In the genomic region with DNA sequence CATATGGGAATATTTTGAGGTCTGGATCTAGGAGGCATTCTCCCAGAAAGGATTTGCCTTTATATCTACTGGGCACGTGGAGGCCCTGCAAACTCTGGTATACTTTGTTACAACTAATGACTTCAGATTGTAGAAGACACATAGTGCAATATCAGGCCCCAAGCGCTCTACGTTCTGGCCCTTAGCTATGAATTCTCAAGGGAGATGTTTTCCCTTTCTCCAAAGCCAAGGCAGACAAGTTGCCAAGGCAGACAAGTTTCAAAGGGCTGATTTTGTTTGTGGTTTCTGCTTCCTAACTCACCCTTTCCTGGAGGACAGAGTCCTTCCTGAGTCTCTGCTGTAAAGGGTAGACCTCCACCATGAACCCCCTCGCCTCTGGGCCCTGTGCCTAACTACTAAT, we compare ENCODE assay signal across 21 cellular contexts.
DNase-seq lines count a peak whose midpoint lies in the region; ATAC-seq, FAIRE-seq and TF ChIP-seq lines count a peak whose summit lies in the region.
"Had no signal": no experiment of that assay in that cellular context is flagged by ENCODE, and none has a peak within 500 bp of the region (broad histone marks: within the 10 kb centered on the region; RNA-seq: fewer than 3 reads in every experiment).

No MANE protein-coding gene starts in this region.

- POLR2A ChIA-PET in H1 (lab: Charles Lee; ENCODE audit: partially characterized antibody) = no interaction called here
- POLR2A ChIA-PET in CD4-positive, alpha-beta memory T cell (lab: Charles Lee; ENCODE audit: partially characterized antibody) = no interaction called here

- no peaks in the 10 kb centered on the region for H3K4me1 Mint-ChIP-seq in CD4-positive, alpha-beta memory T cell

- H3K9ac ChIP-seq in H1 (replicated peaks in 1 of 4; ENCODE audit: extremely low read depth in 1 of 4, low read depth in 3 of 4, low read length in 3 of 4) (no peak overlapping the region), trophoblast cell (ENCODE audit: low read length) (no peak overlapping the region)

- no peak for TF ChIP-seq EP300 in H1 (IDR thresholded peaks at IDR 0.05; ENCODE audit: borderline replicate concordance in 1 of 2, low read depth in 2 of 2, low read length in 2 of 2)

- H3K36me3 ChIP-seq in right atrium auricular region = no peaks in the 10 kb centered on the region
- H3K36me3 ChIP-seq in H1 (ENCODE audit: control insufficient read depth in 2 of 4, insufficient read depth in 4 of 4, low read length in 3 of 4) = no peaks in the 10 kb centered on the region
- H3K36me3 ChIP-seq in trophoblast cell (ENCODE audit: control insufficient read depth in 1 of 2, insufficient read depth in 2 of 2, low read length in 2 of 2) = no peaks in the 10 kb centered on the region
- no peaks in the 10 kb centered on the region for H3K36me3 ChIP-seq in uterus
- H3K36me3 ChIP-seq in brain microvascular endothelial cell (replicated peaks) = no peaks in the 10 kb centered on the region
- no peaks in the 10 kb centered on the region for H3K36me3 ChIP-seq in CD4-positive, alpha-beta memory T cell (ENCODE audit: insufficient read depth, low read length)
- H3K36me3 ChIP-seq: BE2C, SJCRH30 had no signal

- H3K27me3 ChIP-seq in right atrium auricular region (no peaks in the 10 kb centered on the region), H1 (replicated peaks in 1 of 4; ENCODE audit: control insufficient read depth in 3 of 4, extremely low read depth in 1 of 4, insufficient read depth in 3 of 4, low read length in 3 of 4) (no peaks in the 10 kb centered on the region), trophoblast cell (ENCODE audit: insufficient read depth, low read length) (no peaks in the 10 kb centered on the region), uterus (no peaks in the 10 kb centered on the region), brain microvascular endothelial cell (replicated peaks) (no peaks in the 10 kb centered on the region)
- H3K27me3 ChIP-seq in CD4-positive, alpha-beta memory T cell (ENCODE audit: insufficient read depth, low read length) = no peaks in the 10 kb centered on the region
- H3K27me3 ChIP-seq: BE2C, SJCRH30 had no signal

- no peaks in the 10 kb centered on the region for H3K36me3 Mint-ChIP-seq in CD4-positive, alpha-beta memory T cell
- H3K36me3 Mint-ChIP-seq: CD8-positive, alpha-beta T cell had no signal

- H2BK120ac ChIP-seq in H1 (replicated peaks; ENCODE audit: low read depth, low read length) = no peak overlapping the region
- H2BK120ac ChIP-seq in trophoblast cell (ENCODE audit: insufficient read depth, low read length, poor library complexity) = no peak overlapping the region

- intact Hi-C loops in Right ventricle myocardium superior (cut with DNase I) (no loop called here), uterus (cut with DNase I; ENCODE audit: low total_unique reads) (no loop called here)
- intact Hi-C loops in CD4-positive, alpha-beta memory T cell (cut with micrococcal nuclease) = no loop called here

- no peak overlapping the region for H3K4ac ChIP-seq in H1 (replicated peaks; ENCODE audit: insufficient read length, low read depth, low read length)
- no peak overlapping the region for H3K4ac ChIP-seq in trophoblast cell (ENCODE audit: low read depth, low read length)

- no peaks in the 10 kb centered on the region for H3K4me1 ChIP-seq in right atrium auricular region
- H3K4me1 ChIP-seq in H1 (replicated peaks in 1 of 4; ENCODE audit: control insufficient read depth in 3 of 4, insufficient read depth in 4 of 4, low read length in 3 of 4) = no peaks in the 10 kb centered on the region
- H3K4me1 ChIP-seq in trophoblast cell (ENCODE audit: control insufficient read depth in 1 of 2, insufficient read depth in 2 of 2, low read length in 2 of 2) = no peaks in the 10 kb centered on the region
- H3K4me1 ChIP-seq in uterus = peaks cover 0 to 4% of the 10 kb centered on the region in 2 donors
- H3K4me1 ChIP-seq in CD4-positive, alpha-beta memory T cell (ENCODE audit: insufficient read depth, low read length) = no peaks in the 10 kb centered on the region
- H3K4me1 ChIP-seq: BE2C, SJCRH30 had no signal

- H2BK5ac ChIP-seq in H1 (ENCODE audit: low read depth, low read length) (no peak overlapping the region), trophoblast cell (ENCODE audit: low read depth, low read length, poor library complexity) (no peak overlapping the region)

- H3K9me3 ChIP-seq in right atrium auricular region (no peaks in the 10 kb centered on the region), H1 (ENCODE audit: insufficient read depth in 2 of 2, low read depth in 1 of 2, low read length in 1 of 2) (no peaks in the 10 kb centered on the region), trophoblast cell (ENCODE audit: insufficient read depth, low read depth, low read length) (no peaks in the 10 kb centered on the region), uterus (peaks cover 0 to 9% of the 10 kb centered on the region in 2 donors)
- no peaks in the 10 kb centered on the region for H3K9me3 ChIP-seq in CD4-positive, alpha-beta memory T cell (ENCODE audit: control insufficient read depth in 1 of 2, low read length in 2 of 2)
- H3K9me3 ChIP-seq: BE2C, SJCRH30 had no signal

- no peaks in the 10 kb centered on the region for H3K27me3 Mint-ChIP-seq in CD4-positive, alpha-beta memory T cell

- H3K4me2 ChIP-seq in H1 (ENCODE audit: insufficient read depth in 1 of 2, low read depth in 2 of 2, low read length in 2 of 2) = no peak overlapping the region
- no peak overlapping the region for H3K4me2 ChIP-seq in trophoblast cell (ENCODE audit: low read length)

- H3K23ac ChIP-seq in H1 (ENCODE audit: insufficient read length) = no peak overlapping the region
- no peak overlapping the region for H3K23ac ChIP-seq in trophoblast cell (ENCODE audit: low read length)

- H2AK5ac ChIP-seq in H1 (ENCODE audit: low read depth, low read length) = no peak overlapping the region
- no peak overlapping the region for H2AK5ac ChIP-seq in trophoblast cell (ENCODE audit: low read length)

- H3K14ac ChIP-seq in H1 (ENCODE audit: insufficient read length) = no peak overlapping the region
- H3K14ac ChIP-seq in trophoblast cell (ENCODE audit: low read length) = no peak overlapping the region

- in situ Hi-C loops in brain microvascular endothelial cell (cut with HindIII; ENCODE audit: low pct_ligation_motif_present, low sequenced_read_pairs) = no loop called here

- H2BK15ac ChIP-seq in H1 (ENCODE audit: low read length) = no peak overlapping the region

- H3K27ac Mint-ChIP-seq in CD4-positive, alpha-beta memory T cell = no peak overlapping the region
- H3K27ac Mint-ChIP-seq: CD8-positive, alpha-beta T cell had no signal

- no peak overlapping the region for H3K4me3 Mint-ChIP-seq in CD4-positive, alpha-beta memory T cell
- H3K4me3 Mint-ChIP-seq: CD8-positive, alpha-beta T cell had no signal

- FAIRE-seq in H1 (lab: Jason Lieb, UNC) = no peak
- FAIRE-seq: GM12891, H54 had no signal

- H3K9me3 Mint-ChIP-seq in CD4-positive, alpha-beta memory T cell = peaks cover 0 to 6% (median 0%) of the 10 kb centered on the region in 8 donors

- H4K5ac ChIP-seq in H1 (ENCODE audit: insufficient read length, low read depth, low read length) = no peak overlapping the region

- TF ChIP-seq RAD21 in H1 (IDR thresholded peaks at IDR 0.05 in 1 of 2, conservative IDR thresholded peaks at IDR 0.05 in 1 of 2; ENCODE audit: low read depth in 2 of 2, low read length in 2 of 2) = no peak

- DNase-seq in Right ventricle myocardium superior (no peak), right atrium auricular region (ENCODE audit: low spot score) (no peak), H1 (ENCODE audit: low read depth in 1 of 2, low spot score in 2 of 2) (no peak), trophoblast cell (no peak), uterus (peak in 1 of 2 donors; percentile 31), brain microvascular endothelial cell (no peak)
- DNase-seq in CD4-positive, alpha-beta memory T cell = no peak
- DNase-seq in activated naive CD4-positive, alpha-beta T cell treated with Interleukin-2 at 50 U/mL for 16 hours = no peak
- DNase-seq: BE2C; CD8-positive, alpha-beta T cell; DMS53; KBM-7; MV-4-11; NCI-H187; NCI-H2107; NCI-H510A; NCI-H774; RPMI8226; SJCRH30 had no signal

- H4K20me1 ChIP-seq in H1 (replicated peaks in 1 of 2; ENCODE audit: control insufficient read depth in 1 of 2, insufficient read depth in 2 of 2, low read length in 2 of 2) = no peaks in the 10 kb centered on the region

- H2AFZ ChIP-seq in H1 (ENCODE audit: low read length) = peak overlapping the region; percentile 51; the same call in 1 of the 2 replicates
- no peak overlapping the region for H2AFZ ChIP-seq in trophoblast cell (ENCODE audit: insufficient read depth, low read length, poor library complexity)

- H3K23me2 ChIP-seq in H1 (ENCODE audit: low read depth, low read length) = no peaks in the 10 kb centered on the region

- 90% methylated on average over 4 of the region's 4 CpGs; no CpG with 5 or more reads in 1 of the 2 experiments for whole genome bisulfite sequencing in H1 (ENCODE audit: extremely low coverage in 1 of 2, insufficient coverage in 1 of 2, insufficient read length in 1 of 2, insufficient replicate concordance in 2 of 2, low coverage in 1 of 2, low lambda C conversion rate in 2 of 2, missing lambda C conversion rate in 1 of 2), 2 experiments
- no CpG with 5 or more reads among the region's 4 CpGs for WGBS in trophoblast cell (ENCODE audit: extremely low coverage, insufficient coverage, insufficient read length)

- CTCF ChIA-PET in H1 (lab: Charles Lee; ENCODE audit: partially characterized antibody) = interaction anchor here (1.0 kb wide), 1 partner anchor 21 kb away, joined by 3 read pairs; no protein-coding TSS in a partner anchor
- CTCF ChIA-PET in CD4-positive, alpha-beta memory T cell (lab: Charles Lee; ENCODE audit: partially characterized antibody) = no interaction called here

- no peak overlapping the region for H4K12ac ChIP-seq in trophoblast cell (ENCODE audit: low read depth, low read length)

- H4K91ac ChIP-seq in H1 (replicated peaks; ENCODE audit: insufficient read length, low read length) = no peak overlapping the region
- no peak overlapping the region for H4K91ac ChIP-seq in trophoblast cell (ENCODE audit: low read depth, low read length)

- peak; percentile 71 for ATAC-seq in Right ventricle myocardium superior (ENCODE audit: poor library complexity)
- ATAC-seq: CD8-positive, alpha-beta T cell had no signal

- H3K79me1 ChIP-seq in H1 (ENCODE audit: low read depth, low read length) (no peaks in the 10 kb centered on the region), trophoblast cell (ENCODE audit: low read length) (no peaks in the 10 kb centered on the region)

- no peak overlapping the region for H3K27ac ChIP-seq in right atrium auricular region
- H3K27ac ChIP-seq in H1 (ENCODE audit: low read depth, low read length) = no peak overlapping the region
- H3K27ac ChIP-seq in trophoblast cell (ENCODE audit: low read depth, low read length) = no peak overlapping the region
- peak overlapping the region; percentile 45 to 49 for H3K27ac ChIP-seq in uterus
- no peak overlapping the region for H3K27ac ChIP-seq in brain microvascular endothelial cell
- no peak overlapping the region for H3K27ac ChIP-seq in CD4-positive, alpha-beta memory T cell (ENCODE audit: low read depth, low read length)
- H3K27ac ChIP-seq: SJCRH30 had no signal

- H2BK12ac ChIP-seq in H1 (ENCODE audit: low read depth, low read length) = no peak overlapping the region
- peak overlapping the region; percentile 15 for H2BK12ac ChIP-seq in trophoblast cell (ENCODE audit: low read length)

- no peak overlapping the region for H3K56ac ChIP-seq in H1 (replicated peaks; ENCODE audit: insufficient read length, low read depth, low read length)

- H2BK20ac ChIP-seq in H1 (ENCODE audit: low read length) = no peak overlapping the region

- no peak overlapping the region for H3K18ac ChIP-seq in H1 (ENCODE audit: extremely low read depth, low read length)
- no peak overlapping the region for H3K18ac ChIP-seq in trophoblast cell (ENCODE audit: low read length)

- TF ChIP-seq POLR2A in H1 (IDR thresholded peaks at IDR 0.05; ENCODE audit: control extremely low read depth in 1 of 2, low read depth in 2 of 2, low read length in 2 of 2) (no peak), uterus (IDR thresholded peaks at IDR 0.05) (no peak)

- H4K8ac ChIP-seq in H1 (ENCODE audit: extremely low read depth, insufficient read depth, low read length) (no peak overlapping the region), trophoblast cell (ENCODE audit: low read depth, low read length) (no peak overlapping the region)

- no peak for TF ChIP-seq CTCF in right atrium auricular region (IDR thresholded peaks at IDR 0.05)
- TF ChIP-seq CTCF in H1 (IDR thresholded peaks at IDR 0.05; ENCODE audit: control extremely low read depth in 1 of 3, insufficient read depth in 1 of 3, low read depth in 1 of 3, low read length in 3 of 3) = no peak
- TF ChIP-seq CTCF in uterus (IDR thresholded peaks at IDR 0.05) = no peak
- no peak for TF ChIP-seq CTCF in brain microvascular endothelial cell (IDR thresholded peaks at IDR 0.05; ENCODE audit: low read depth, low read length, missing control alignments)

- H3K79me2 ChIP-seq in H1 (ENCODE audit: control insufficient read depth in 1 of 2, insufficient read depth in 2 of 2, low read length in 2 of 2) (no peaks in the 10 kb centered on the region), trophoblast cell (ENCODE audit: control insufficient read depth, insufficient read depth, low read length, poor library complexity) (no peaks in the 10 kb centered on the region)

- H3K4me3 ChIP-seq in right atrium auricular region (no peak overlapping the region), H1 (ENCODE audit: extremely low read depth in 1 of 4, insufficient read depth in 2 of 4, low read depth in 3 of 4, low read length in 4 of 4) (no peak overlapping the region), trophoblast cell (ENCODE audit: low read depth, low read length) (no peak overlapping the region), uterus (no peak overlapping the region), brain microvascular endothelial cell (ENCODE audit: low read depth, low read length) (no peak overlapping the region)
- no peak overlapping the region for H3K4me3 ChIP-seq in CD4-positive, alpha-beta memory T cell (ENCODE audit: low read length in 2 of 2)
- H3K4me3 ChIP-seq: SJCRH30 had no signal

Comparison
In these comparisons a context has a peak if more than half of its experiments do, and no peak if none do; other contexts are left out.
1. H3K27ac ChIP-seq: peak in uterus (2 of 2); none in right atrium auricular region (0 of 2), H1 (single experiment), trophoblast cell (single experiment), brain microvascular endothelial cell (single experiment) and CD4-positive, alpha-beta memory T cell (single experiment).